ENCODE assay signal across 8 cellular contexts in genomic region chr9:137277329-137278041, GRCh38. TPM values are rescaled to one million over a fixed set of nuclear protein-coding genes. Genes with fewer than 3 reads are reported as not detected.
DNase-seq lines count a peak whose midpoint lies in the region; ATAC-seq, FAIRE-seq and TF ChIP-seq lines count a peak whose summit lies in the region.

TSS of gene TOR4A (plus strand) at chr9:137277726. CDS start at chr9:137278690, 964 bp downstream.

- H3K4me2 ChIP-seq in neural progenitor cell = peak within 1 kb of the TSS; percentile 72

- POLR2A ChIA-PET in activated CD8-positive, alpha-beta T cell treated with anti-CD3 and anti-CD28 coated beads, Interleukin-2, amount 10 ng/mL, durations not matched to agents 7 days and 5 days (lab: Charles Lee) = interaction anchor here (0.9 to 1.6 kb wide), 2 partner anchors 21 to 37 kb away, joined by 3 to 8 read pairs; partner anchors contain the start of gene TUBB4B

- no peaks in the 10 kb centered on the region for H4K20me1 ChIP-seq in neural progenitor cell (ENCODE audit: low read depth)

- H3K27me3 ChIP-seq in neural progenitor cell = peaks cover 46% of the 10 kb centered on the region

- FAIRE-seq in frontal cortex (lab: Jason Lieb, UNC) = no peak

- peak within 1 kb of the TSS; percentile 76 for H3K27ac ChIP-seq in neural progenitor cell

- CTCF ChIA-PET in activated CD8-positive, alpha-beta T cell treated with anti-CD3 and anti-CD28 coated beads, Interleukin-2, amount 10 ng/mL, durations not matched to agents 7 days and 5 days (lab: Charles Lee) = interaction anchor here (1.0 to 1.6 kb wide), 4 partner anchors 9 to 55 kb away, joined by 3 to 6 read pairs (median 4); partner anchors contain the start of gene TUBB4B

- H3K9me3 ChIP-seq in neural progenitor cell (ENCODE audit: low read depth) = no peaks in the 10 kb centered on the region

- peak within 1 kb of the TSS; percentile 13 for H3K4me3 ChIP-seq in neural progenitor cell

- peaks cover 21% of the 10 kb centered on the region for H3F3A ChIP-seq in neural progenitor cell (ENCODE audit: low read depth)

- no peak within 1 kb of the TSS for H2AFZ ChIP-seq in neural progenitor cell (replicated peaks)

- no peaks in the 10 kb centered on the region for H3K9me3 Mint-ChIP-seq in IgD-negative memory B cell
- H3K9me3 Mint-ChIP-seq in activated CD8-positive, alpha-beta T cell treated with anti-CD3 and anti-CD28 coated beads, Interleukin-2, amount 10 ng/mL, durations not matched to agents 7 days and 5 days (ENCODE audit: insufficient read depth) = no peaks in the 10 kb centered on the region
- H3K9me3 Mint-ChIP-seq in neural progenitor cell = peaks cover under 1% of the 10 kb centered on the region

- H3K27ac Mint-ChIP-seq in IgD-negative memory B cell (peak within 1 kb of the TSS; percentile 67 to 92 (median 91)), neural progenitor cell (peak within 1 kb of the TSS; percentile 83)
- peak within 1 kb of the TSS; percentile 74 for H3K27ac Mint-ChIP-seq in activated CD8-positive, alpha-beta T cell treated with anti-CD3 and anti-CD28 coated beads, Interleukin-2, amount 10 ng/mL, durations not matched to agents 7 days and 5 days

- H3K4me1 Mint-ChIP-seq in IgD-negative memory B cell = peaks cover 7 to 29% (median 18%) of the 10 kb centered on the region in 3 donors
- peaks cover 21% of the 10 kb centered on the region for H3K4me1 Mint-ChIP-seq in activated CD8-positive, alpha-beta T cell treated with anti-CD3 and anti-CD28 coated beads, Interleukin-2, amount 10 ng/mL, durations not matched to agents 7 days and 5 days (ENCODE audit: low read depth)
- peaks cover 19% of the 10 kb centered on the region for H3K4me1 Mint-ChIP-seq in neural progenitor cell

- H3K4me1 ChIP-seq in neural progenitor cell = peaks cover 24% of the 10 kb centered on the region

- ATAC-seq in GM21515 (IDR thresholded peaks at IDR 0.05; ENCODE audit: unreplicated experiment) (peak; percentile 53), HG03457 (IDR thresholded peaks at IDR 0.05; ENCODE audit: unreplicated experiment) (no peak)
- ATAC-seq in activated CD8-positive, alpha-beta T cell treated with anti-CD3 and anti-CD28 coated beads, Interleukin-2, amount 10 ng/mL, durations not matched to agents 7 days and 5 days = peak; percentile 72

- no peak within 1 kb of the TSS for H3K9ac ChIP-seq in neural progenitor cell

- H3K4me3 Mint-ChIP-seq in IgD-negative memory B cell (peak within 1 kb of the TSS; percentile 77 to 95 (median 88)), neural progenitor cell (no peak within 1 kb of the TSS)
- H3K4me3 Mint-ChIP-seq in activated CD8-positive, alpha-beta T cell treated with anti-CD3 and anti-CD28 coated beads, Interleukin-2, amount 10 ng/mL, durations not matched to agents 7 days and 5 days = peak within 1 kb of the TSS; percentile 77

- DNase-seq in GM10266 (ENCODE audit: extremely low spot score) (peak; percentile 96), frontal cortex (ENCODE audit: low spot score in 2 of 2) (peak; percentile 75 to 83), neural progenitor cell (ENCODE audit: low spot score) (peak; percentile 75), NCI-H2081 treated with DMSO at 0.1 percent for 48 hours (lab: John Stamatoyannopoulos, UW) (no peak)
- DNase-seq in activated CD8-positive, alpha-beta T cell treated with anti-CD3 and anti-CD28 coated beads, Interleukin-2, amount 10 ng/mL, durations not matched to agents 7 days and 5 days = peak; percentile 69

- H3K79me2 ChIP-seq in neural progenitor cell (ENCODE audit: low read depth) = no peaks in the 10 kb centered on the region

- H3K27me3 Mint-ChIP-seq in IgD-negative memory B cell (no peaks in the 10 kb centered on the region), neural progenitor cell (ENCODE audit: insufficient read depth, low read depth) (peaks cover 10% of the 10 kb centered on the region)
- no peaks in the 10 kb centered on the region for H3K27me3 Mint-ChIP-seq in activated CD8-positive, alpha-beta T cell treated with anti-CD3 and anti-CD28 coated beads, Interleukin-2, amount 10 ng/mL, durations not matched to agents 7 days and 5 days (ENCODE audit: low read depth)

- TF ChIP-seq CTCF in GM10266 (IDR thresholded peaks at IDR 0.05; ENCODE audit: control insufficient read depth, insufficient read depth, low read depth, missing control alignments) (peak; percentile 47), neural progenitor cell (IDR thresholded peaks at IDR 0.05) (no peak)

- H3K36me3 Mint-ChIP-seq in IgD-negative memory B cell (peaks cover under 1% of the 10 kb centered on the region), neural progenitor cell (no peaks in the 10 kb centered on the region)
- peaks cover 11% of the 10 kb centered on the region for H3K36me3 Mint-ChIP-seq in activated CD8-positive, alpha-beta T cell treated with anti-CD3 and anti-CD28 coated beads, Interleukin-2, amount 10 ng/mL, durations not matched to agents 7 days and 5 days (ENCODE audit: low read depth)

- H3K36me3 ChIP-seq in neural progenitor cell = no peaks in the 10 kb centered on the region

RNA-seq across cellular contexts. Expression of gene TOR4A, which starts in this region (rescaled TPM):
- 8.9 TPM for polyA plus RNA-seq in IgD-negative memory B cell
- 1 to 10 TPM; 6.6 to 7.0 TPM for total RNA-seq in activated CD8-positive, alpha-beta T cell treated with anti-CD3 and anti-CD28 coated beads, Interleukin-2, amount 10 ng/mL, durations not matched to agents 7 days and 5 days
- total RNA-seq in frontal cortex (0.41 TPM), neural progenitor cell (ENCODE audit: low replicate concordance) (0.39 and 2.8 TPM in 2 replicates)

Comparison
In these comparisons a context has a peak if more than half of its experiments do, and no peak if none do; other contexts are left out.
1. Peak in DNase-seq in frontal cortex; RNA of the gene not detected or under 1 TPM.